In genomic region chr4:148643851-148644250, GRCh38 we compare ENCODE assay signal across 21 cellular contexts.
"Had no signal": no experiment of that assay in that cellular context is flagged by ENCODE, and none has a peak within 500 bp of the region (broad histone marks: within the 10 kb centered on the region; RNA-seq: fewer than 3 reads in every experiment).

No MANE protein-coding gene starts in this region.

- H3K4me1 Mint-ChIP-seq: IgD-negative memory B cell had no signal

- H3K27me3 Mint-ChIP-seq: IgD-negative memory B cell had no signal

- H3K4me3 Mint-ChIP-seq: IgD-negative memory B cell had no signal

- H3K27me3 ChIP-seq: SJSA1 had no signal

- ATAC-seq: K562 had no signal

- H3K27ac ChIP-seq: HL-60, KMS-11, SJSA1, SK-N-MC had no signal

- H3K27ac Mint-ChIP-seq: IgD-negative memory B cell had no signal

- H3K36me3 Mint-ChIP-seq: IgD-negative memory B cell had no signal

- DNase-seq: NCI-H1092 treated with DMSO at 0.1 percent for 48 hours, NCI-H1436, NCI-H187, NCI-H2029, NCI-H2081 treated with DMSO at 0.1 percent for 48 hours, NCI-H2171, NCI-H226, NCI-H446, NCI-H510A, NCI-H524 treated with DMSO at 0.1 percent for 48 hours, NCI-H69, NCI-H774, Right ventricle myocardium superior, RPMI8226, SIG-M5 had no signal

- H3K36me3 ChIP-seq: SJSA1 had no signal

- H3K4me1 ChIP-seq: SJSA1 had no signal

- H3K9me3 ChIP-seq: SJSA1 had no signal

- H3K4me3 ChIP-seq: K562, SJSA1, SK-N-MC had no signal
